In the genomic region with DNA sequence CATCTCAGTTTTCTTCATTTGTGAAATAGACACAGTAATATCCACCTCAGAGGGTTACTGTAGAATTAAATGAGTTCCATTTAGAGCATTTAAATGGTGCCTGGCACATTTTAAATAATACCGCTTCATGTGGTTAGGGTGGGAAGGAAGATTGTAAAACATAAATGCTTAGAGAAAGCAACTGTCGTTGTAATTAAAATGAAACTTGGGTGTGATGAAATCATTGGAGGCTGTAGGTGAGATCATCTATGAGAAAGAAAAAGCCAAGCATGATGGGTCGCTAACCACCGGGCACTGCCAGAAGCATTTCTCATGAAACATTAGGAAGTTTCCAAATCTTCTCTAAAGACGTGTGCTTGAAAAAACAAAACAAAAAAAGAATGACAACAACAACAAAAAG, we compare ENCODE assay signal across 1 cellular context.
TF ChIP-seq lines count a peak whose summit lies in the region.

No MANE protein-coding gene starts in this region.

TF ChIP-seq in GM12878, 131 proteins besides CTCF, POLR2A, EP300 and RAD21 (continued from another document):
- no peak for TF ChIP-seq RCOR1 (conservative IDR thresholded peaks at IDR 0.05; ENCODE audit: low read depth, low read length)
- no peak for TF ChIP-seq HDAC6 (IDR thresholded peaks at IDR 0.05; ENCODE audit: unreplicated experiment)
- TF ChIP-seq ZNF622 (IDR thresholded peaks at IDR 0.05) = no peak
- no peak for TF ChIP-seq FOXM1 (IDR thresholded peaks at IDR 0.05; ENCODE audit: low read depth, low read length)
- no peak for TF ChIP-seq ATF2 (IDR thresholded peaks at IDR 0.05; ENCODE audit: low read length)
- TF ChIP-seq, protein P1, sequence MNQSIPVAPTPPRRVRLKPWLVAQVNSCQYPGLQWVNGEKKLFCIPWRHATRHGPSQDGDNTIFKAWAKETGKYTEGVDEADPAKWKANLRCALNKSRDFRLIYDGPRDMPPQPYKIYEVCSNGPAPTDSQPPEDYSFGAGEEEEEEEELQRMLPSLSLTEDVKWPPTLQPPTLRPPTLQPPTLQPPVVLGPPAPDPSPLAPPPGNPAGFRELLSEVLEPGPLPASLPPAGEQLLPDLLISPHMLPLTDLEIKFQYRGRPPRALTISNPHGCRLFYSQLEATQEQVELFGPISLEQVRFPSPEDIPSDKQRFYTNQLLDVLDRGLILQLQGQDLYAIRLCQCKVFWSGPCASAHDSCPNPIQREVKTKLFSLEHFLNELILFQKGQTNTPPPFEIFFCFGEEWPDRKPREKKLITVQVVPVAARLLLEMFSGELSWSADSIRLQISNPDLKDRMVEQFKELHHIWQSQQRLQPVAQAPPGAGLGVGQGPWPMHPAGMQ (IDR thresholded peaks at IDR 0.05; ENCODE audit: borderline replicate concordance) = no peak
- TF ChIP-seq RB1 (IDR thresholded peaks at IDR 0.05; ENCODE audit: borderline replicate concordance) = no peak
- no peak for TF ChIP-seq KLF5 (IDR thresholded peaks at IDR 0.05; ENCODE audit: partially characterized antibody)
- no peak for TF ChIP-seq E2F8 (IDR thresholded peaks at IDR 0.05; ENCODE audit: low read depth, partially characterized antibody)
- no peak for TF ChIP-seq RBBP5 (conservative IDR thresholded peaks at IDR 0.05)
- TF ChIP-seq TARDBP (IDR thresholded peaks at IDR 0.05; ENCODE audit: borderline replicate concordance) = no peak
- no peak for TF ChIP-seq CREM (IDR thresholded peaks at IDR 0.05; ENCODE audit: low read depth)
- TF ChIP-seq PAX5 (IDR thresholded peaks at IDR 0.05; ENCODE audit: borderline replicate concordance, low read depth, low read length) = no peak
- TF ChIP-seq DPF2 (IDR thresholded peaks at IDR 0.05) = peak; percentile 20; the same call in 1 of the 2 replicates
- no peak for TF ChIP-seq NR2C2 (IDR thresholded peaks at IDR 0.05; ENCODE audit: borderline replicate concordance, control insufficient read depth, insufficient read length, low read depth)
- peak; percentile 25; the same call in 1 of the 2 replicates for TF ChIP-seq MLLT1 (IDR thresholded peaks at IDR 0.05)
TF ChIP-seq in GM12878: peak in this region for 10.
